1 cellular context compared by ENCODE assay signal in genomic region chr12:108623577-108623976, GRCh38.
TF ChIP-seq lines count a peak whose summit lies in the region.

No MANE protein-coding gene starts in this region.

TF ChIP-seq in SK-N-SH, 30 proteins besides CTCF, POLR2A, EP300 and RAD21:
- TF ChIP-seq JUND (IDR thresholded peaks at IDR 0.05) (no peak), FOXM1 (IDR thresholded peaks at IDR 0.05; ENCODE audit: low read depth) (no peak), SMC3 (IDR thresholded peaks at IDR 0.05; ENCODE audit: low read depth, low read length) (no peak), YY1 (IDR thresholded peaks at IDR 0.05; ENCODE audit: low read depth) (no peak), EZH2phosphoT487 (IDR thresholded peaks at IDR 0.05; ENCODE audit: borderline replicate concordance, low read depth) (no peak), REST (IDR thresholded peaks at IDR 0.05; ENCODE audit: low read depth, low read length) (no peak), GATA2 (CRISPR knock-in tag; IDR thresholded peaks at IDR 0.05) (no peak), USF2 (IDR thresholded peaks at IDR 0.05; ENCODE audit: borderline replicate concordance, low read depth, low read length) (no peak), USF1 (IDR thresholded peaks at IDR 0.05; ENCODE audit: borderline replicate concordance, low read depth) (no peak), ELF1 (IDR thresholded peaks at IDR 0.05) (no peak), RCOR1 (IDR thresholded peaks at IDR 0.05; ENCODE audit: low read length) (no peak), TCF12 (IDR thresholded peaks at IDR 0.05) (no peak), TEAD4 (IDR thresholded peaks at IDR 0.05; ENCODE audit: borderline replicate concordance, insufficient read depth) (no peak)
- TF ChIP-seq, protein P1, sequence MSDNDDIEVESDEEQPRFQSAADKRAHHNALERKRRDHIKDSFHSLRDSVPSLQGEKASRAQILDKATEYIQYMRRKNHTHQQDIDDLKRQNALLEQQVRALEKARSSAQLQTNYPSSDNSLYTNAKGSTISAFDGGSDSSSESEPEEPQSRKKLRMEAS (IDR thresholded peaks at IDR 0.05; ENCODE audit: low read depth), result no peak
- TF ChIP-seq, protein P2, sequence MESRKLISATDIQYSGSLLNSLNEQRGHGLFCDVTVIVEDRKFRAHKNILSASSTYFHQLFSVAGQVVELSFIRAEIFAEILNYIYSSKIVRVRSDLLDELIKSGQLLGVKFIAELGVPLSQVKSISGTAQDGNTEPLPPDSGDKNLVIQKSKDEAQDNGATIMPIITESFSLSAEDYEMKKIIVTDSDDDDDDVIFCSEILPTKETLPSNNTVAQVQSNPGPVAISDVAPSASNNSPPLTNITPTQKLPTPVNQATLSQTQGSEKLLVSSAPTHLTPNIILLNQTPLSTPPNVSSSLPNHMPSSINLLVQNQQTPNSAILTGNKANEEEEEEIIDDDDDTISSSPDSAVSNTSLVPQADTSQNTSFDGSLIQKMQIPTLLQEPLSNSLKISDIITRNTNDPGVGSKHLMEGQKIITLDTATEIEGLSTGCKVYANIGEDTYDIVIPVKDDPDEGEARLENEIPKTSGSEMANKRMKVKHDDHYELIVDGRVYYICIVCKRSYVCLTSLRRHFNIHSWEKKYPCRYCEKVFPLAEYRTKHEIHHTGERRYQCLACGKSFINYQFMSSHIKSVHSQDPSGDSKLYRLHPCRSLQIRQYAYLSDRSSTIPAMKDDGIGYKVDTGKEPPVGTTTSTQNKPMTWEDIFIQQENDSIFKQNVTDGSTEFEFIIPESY (IDR thresholded peaks at IDR 0.05; ENCODE audit: borderline replicate concordance, low read depth), result no peak
